2 cellular contexts compared by ENCODE assay signal in genomic region chr1:98903726-98904125, GRCh38.
TF ChIP-seq lines count a peak whose summit lies in the region.

No MANE protein-coding gene starts in this region.

TF ChIP-seq in SK-N-SH treated with all-trans-retinoic acid at 6 μM for 48 hours, 23 proteins besides CTCF, POLR2A, EP300 and RAD21 (continued from another document):
- TF ChIP-seq POU6F1 (CRISPR knock-in tag; IDR thresholded peaks at IDR 0.05; ENCODE audit: borderline replicate concordance, low read depth) (no peak), CSRNP3 (CRISPR knock-in tag; IDR thresholded peaks at IDR 0.05) (no peak), ZFP30 (CRISPR knock-in tag; IDR thresholded peaks at IDR 0.05) (no peak), ZC3H10 (CRISPR knock-in tag; IDR thresholded peaks at IDR 0.05) (no peak)

TF ChIP-seq in neural cell, 6 proteins besides CTCF, POLR2A, EP300 and RAD21 (continued from another document):
- no peak for TF ChIP-seq REST (IDR thresholded peaks at IDR 0.05; ENCODE audit: borderline replicate concordance)
- no peak for TF ChIP-seq POLR2AphosphoS5 (IDR thresholded peaks at IDR 0.05)
